Comparison of ENCODE assay signal across 8 cellular contexts in genomic region chr13:44243198-44243852, GRCh38.
A peak's percentile ranks its signal among the peaks of the same experiment; 100 is the strongest.
DNase-seq lines count a peak whose midpoint lies in the region; ATAC-seq and TF ChIP-seq lines count a peak whose summit lies in the region.

No MANE protein-coding gene starts in this region.

- H3K14ac ChIP-seq in trophoblast cell (ENCODE audit: low read length), result no peak overlapping the region

- no peak for TF ChIP-seq EP300 in gastroesophageal sphincter (IDR thresholded peaks at IDR 0.05)

- H3K4me2 ChIP-seq in trophoblast cell (ENCODE audit: low read length), result no peak overlapping the region

- peak overlapping the region; percentile 77 for H4K91ac ChIP-seq in trophoblast cell (ENCODE audit: low read depth, low read length)

- peak overlapping the region; percentile 26 for H2BK5ac ChIP-seq in trophoblast cell (ENCODE audit: low read depth, low read length, poor library complexity)

- H4K8ac ChIP-seq in trophoblast cell (ENCODE audit: low read depth, low read length), result peak overlapping the region; percentile 11

- DNase-seq in activated CD4-positive, CD25-positive, alpha-beta regulatory T cell treated with anti-CD3 and anti-CD28 coated beads, Interleukin-2, amount 50 U/mL, for 72 hours, result no peak
- peak; percentile 37 for DNase-seq in HuH-7 (ENCODE audit: low spot score)
- peak; percentile 100 for DNase-seq in SW480 (ENCODE audit: low spot score)
- peak; percentile 61 to 65 for DNase-seq in trophoblast cell
- no peak for DNase-seq in NCI-H128 (lab: John Stamatoyannopoulos, UW; ENCODE audit: unreplicated experiment)
- no peak for DNase-seq in CD1c-positive myeloid dendritic cell (ENCODE audit: extremely low spot score)

- H3K27ac ChIP-seq in gastroesophageal sphincter (peak overlapping the region in 2 of 4 donors; percentile 20 to 55), trophoblast cell (ENCODE audit: low read depth, low read length) (no peak overlapping the region)

- H3K18ac ChIP-seq in trophoblast cell (ENCODE audit: low read length), result no peak overlapping the region

- no peak overlapping the region for H3K9ac ChIP-seq in trophoblast cell (ENCODE audit: low read length)

- H3K27me3 ChIP-seq in gastroesophageal sphincter (no peaks in the 10 kb centered on the region), trophoblast cell (ENCODE audit: insufficient read depth, low read length) (no peaks in the 10 kb centered on the region)

- peak; percentile 17 to 28 for ATAC-seq in activated CD4-positive, CD25-positive, alpha-beta regulatory T cell treated with anti-CD3 and anti-CD28 coated beads, Interleukin-2, amount 50 U/mL, for 24 hours
- ATAC-seq in gastroesophageal sphincter, result peak; percentile 40

- no peak overlapping the region for H3K4ac ChIP-seq in trophoblast cell (ENCODE audit: low read depth, low read length)

- H3K4me3 ChIP-seq in gastroesophageal sphincter (no peak overlapping the region), trophoblast cell (ENCODE audit: low read depth, low read length) (no peak overlapping the region)

- H3K23ac ChIP-seq in trophoblast cell (ENCODE audit: low read length), result no peak overlapping the region

- H2AFZ ChIP-seq in trophoblast cell (ENCODE audit: insufficient read depth, low read length, poor library complexity), result no peak overlapping the region

- H3K79me1 ChIP-seq in trophoblast cell (ENCODE audit: low read length), result peaks cover 9% of the 10 kb centered on the region

- WGBS in gastroesophageal sphincter (ENCODE audit: low coverage in 1 of 2), 2 donors, result 45 to 90% methylated on average over 2 to 6 of the region's 11 CpGs
- WGBS in trophoblast cell (ENCODE audit: extremely low coverage, insufficient coverage, insufficient read length), result no CpG with 5 or more reads among the region's 11 CpGs

- peak in 2 of 4 experiments; percentile 4 to 33 for TF ChIP-seq CTCF in gastroesophageal sphincter (IDR thresholded peaks at IDR 0.05)

- H2BK120ac ChIP-seq in trophoblast cell (ENCODE audit: insufficient read depth, low read length, poor library complexity), result peak overlapping the region; percentile 81

- no peak overlapping the region for H4K12ac ChIP-seq in trophoblast cell (ENCODE audit: low read depth, low read length)

- no peak for TF ChIP-seq POLR2A in gastroesophageal sphincter (IDR thresholded peaks at IDR 0.05)

- H3K4me1 ChIP-seq in gastroesophageal sphincter, result peaks cover 0 to 3% (median 0%) of the 10 kb centered on the region in 3 donors
- peaks cover 13 to 15% of the 10 kb centered on the region in 2 experiments for H3K4me1 ChIP-seq in trophoblast cell (ENCODE audit: control insufficient read depth in 1 of 2, insufficient read depth in 2 of 2, low read length in 2 of 2)

- H3K9me3 ChIP-seq in gastroesophageal sphincter, result no peaks in the 10 kb centered on the region
- H3K9me3 ChIP-seq in trophoblast cell (ENCODE audit: insufficient read depth, low read depth, low read length), result no peaks in the 10 kb centered on the region

- H3K79me2 ChIP-seq in trophoblast cell (ENCODE audit: control insufficient read depth, insufficient read depth, low read length, poor library complexity), result no peaks in the 10 kb centered on the region

- H2BK12ac ChIP-seq in trophoblast cell (ENCODE audit: low read length), result peak overlapping the region; percentile 51

- H3K36me3 ChIP-seq in gastroesophageal sphincter (no peaks in the 10 kb centered on the region), trophoblast cell (ENCODE audit: control insufficient read depth in 1 of 2, insufficient read depth in 2 of 2, low read length in 2 of 2) (no peaks in the 10 kb centered on the region)

- H2AK5ac ChIP-seq in trophoblast cell (ENCODE audit: low read length), result no peak overlapping the region

Comparison
In these comparisons a context has a peak if more than half of its experiments do, and no peak if none do; other contexts are left out.
1. DNase-seq: peak in HuH-7 (single experiment), SW480 (single experiment) and trophoblast cell (2 of 2); none in activated CD4-positive, CD25-positive, alpha-beta regulatory T cell treated with anti-CD3 and anti-CD28 coated beads, Interleukin-2, amount 50 U/mL, for 72 hours (single experiment), NCI-H128 (single experiment) and CD1c-positive myeloid dendritic cell (single experiment).